In genomic region chr5:141639357-141640050, GRCh38 we compare ENCODE assay signal across 21 cellular contexts. TPM values are rescaled to one million over a fixed set of nuclear protein-coding genes. Genes with fewer than 3 reads are reported as not detected.
DNase-seq lines count a peak whose midpoint lies in the region; ATAC-seq and TF ChIP-seq lines count a peak whose summit lies in the region.
"Had no signal": no experiment of that assay in that cellular context is flagged by ENCODE, and none has a peak within 500 bp of the region (broad histone marks: within the 10 kb centered on the region; RNA-seq: fewer than 3 reads in every experiment).

No MANE protein-coding gene starts in this region.

- no peak for ATAC-seq in activated CD4-positive, alpha-beta T cell treated with anti-CD3 and anti-CD28 coated beads for 36 hours
- ATAC-seq in Panc1, result no peak
- ATAC-seq in activated naive CD8-positive, alpha-beta T cell treated with anti-CD3 and anti-CD28 coated beads, Interleukin-2, amount 10 ng/mL, durations not matched to agents 7 days and 5 days (ENCODE audit: low read depth), result no peak
- no peak for ATAC-seq in naive thymus-derived CD8-positive, alpha-beta T cell
- no peak for ATAC-seq in GM18498 (IDR thresholded peaks at IDR 0.05; ENCODE audit: unreplicated experiment)

- peaks cover 41% of the 10 kb centered on the region for H3K36me3 Mint-ChIP-seq in activated CD4-positive, alpha-beta T cell treated with anti-CD3 and anti-CD28 coated beads for 36 hours (ENCODE audit: low read depth)
- H3K36me3 Mint-ChIP-seq in activated naive CD8-positive, alpha-beta T cell treated with anti-CD3 and anti-CD28 coated beads, Interleukin-2, amount 10 ng/mL, durations not matched to agents 7 days and 5 days, result peaks cover 7% of the 10 kb centered on the region
- H3K36me3 Mint-ChIP-seq in naive thymus-derived CD8-positive, alpha-beta T cell, result peaks cover 0 to 27% (median 3%) of the 10 kb centered on the region in 3 donors

- peak overlapping the region; percentile 37 for H3K27ac Mint-ChIP-seq in activated CD4-positive, alpha-beta T cell treated with anti-CD3 and anti-CD28 coated beads for 36 hours
- no peak overlapping the region for H3K27ac Mint-ChIP-seq in activated naive CD8-positive, alpha-beta T cell treated with anti-CD3 and anti-CD28 coated beads, Interleukin-2, amount 10 ng/mL, durations not matched to agents 7 days and 5 days
- H3K27ac Mint-ChIP-seq in naive thymus-derived CD8-positive, alpha-beta T cell, result peak overlapping the region in 7 of 10 donors; percentile 14 to 90 (median 62)
- H3K27ac Mint-ChIP-seq: HFFc6 had no signal

- H3K4me1 Mint-ChIP-seq in activated CD4-positive, alpha-beta T cell treated with anti-CD3 and anti-CD28 coated beads for 36 hours, result peaks cover 38% of the 10 kb centered on the region
- peaks cover 39% of the 10 kb centered on the region for H3K4me1 Mint-ChIP-seq in activated naive CD8-positive, alpha-beta T cell treated with anti-CD3 and anti-CD28 coated beads, Interleukin-2, amount 10 ng/mL, durations not matched to agents 7 days and 5 days
- H3K4me1 Mint-ChIP-seq in naive thymus-derived CD8-positive, alpha-beta T cell, result peaks cover 15 to 34% (median 28%) of the 10 kb centered on the region in 4 donors

- TSS peak; percentile 60 for BruUV-seq in Panc1 (replicated peaks; lab: Mats Ljungman, UMichigan)

- H3K9me3 Mint-ChIP-seq in activated CD4-positive, alpha-beta T cell treated with anti-CD3 and anti-CD28 coated beads for 36 hours (ENCODE audit: low read depth), result no peaks in the 10 kb centered on the region
- no peaks in the 10 kb centered on the region for H3K9me3 Mint-ChIP-seq in activated naive CD8-positive, alpha-beta T cell treated with anti-CD3 and anti-CD28 coated beads, Interleukin-2, amount 10 ng/mL, durations not matched to agents 7 days and 5 days
- H3K9me3 Mint-ChIP-seq in naive thymus-derived CD8-positive, alpha-beta T cell, result no peaks in the 10 kb centered on the region
- H3K9me3 Mint-ChIP-seq: CD8-positive, alpha-beta memory T cell; HFFc6 had no signal

- H3K36me3 ChIP-seq in Panc1 (ENCODE audit: control insufficient read depth, insufficient read depth, low read length), result no peaks in the 10 kb centered on the region; the same call in 1 of the 2 replicates
- peaks cover 27% of the 10 kb centered on the region for H3K36me3 ChIP-seq in WERI-Rb-1

- H3K4me1 ChIP-seq in Panc1 (ENCODE audit: control insufficient read depth, insufficient read depth, low read length), result peaks cover 15% of the 10 kb centered on the region

- POLR2A ChIA-PET in activated CD4-positive, alpha-beta T cell treated with anti-CD3 and anti-CD28 coated beads for 36 hours (lab: Charles Lee), result no interaction called here
- POLR2A ChIA-PET in Panc1 (lab: Charles Lee), result interaction anchor here (0.6 kb wide), 1 partner anchor 34 kb away, joined by 3 read pairs; no protein-coding TSS in a partner anchor
- POLR2A ChIA-PET in activated naive CD8-positive, alpha-beta T cell treated with anti-CD3 and anti-CD28 coated beads, Interleukin-2, amount 10 ng/mL, durations not matched to agents 7 days and 5 days (lab: Charles Lee), result interaction anchor here (9.6 kb wide), 1 partner anchor 10 kb away, joined by 107 read pairs; the partner anchor contains the start of gene FCHSD1
- POLR2A ChIA-PET in naive thymus-derived CD8-positive, alpha-beta T cell (lab: Charles Lee), result interaction anchor here (6.8 kb wide), 1 partner anchor 10 kb away, joined by 107 read pairs; the partner anchor contains the start of gene FCHSD1

- H3K27me3 ChIP-seq in Panc1 (ENCODE audit: control insufficient read depth, insufficient read depth, low read length), result no peaks in the 10 kb centered on the region
- H3K27me3 ChIP-seq in WERI-Rb-1 (ENCODE audit: insufficient read depth, low read depth, severe bottlenecking), result no peaks in the 10 kb centered on the region
- H3K27me3 ChIP-seq: BLaER1, Peyer's patch had no signal

- in situ Hi-C loops in Panc1 (cut with HindIII; ENCODE audit: low pct_unique_long_range_greater_than_20kb, low sequenced_read_pairs), result no loop called here

- H3K4me3 ChIP-seq in Panc1 (ENCODE audit: low read depth in 2 of 2, low read length in 2 of 2), result no peak overlapping the region
- no peak overlapping the region for H3K4me3 ChIP-seq in WERI-Rb-1 (ENCODE audit: low read depth, low read length)
- H3K4me3 ChIP-seq: BLaER1, Peyer's patch had no signal

- TF ChIP-seq CTCF in Panc1 (IDR thresholded peaks at IDR 0.05) (no peak), WERI-Rb-1 (IDR thresholded peaks at IDR 0.05; ENCODE audit: low read depth, low read length) (no peak)

- H3K27ac ChIP-seq in Panc1 (ENCODE audit: low read length) (no peak overlapping the region), WERI-Rb-1 (no peak overlapping the region; the same call in 1 of the 2 replicates)
- H3K27ac ChIP-seq: BLaER1, Peyer's patch had no signal

- CTCF ChIA-PET in activated CD4-positive, alpha-beta T cell treated with anti-CD3 and anti-CD28 coated beads for 36 hours (lab: Charles Lee), result interaction anchor here (0.6 to 4.6 kb wide), 5 partner anchors 9 to 81 kb away, joined by 4 to 25 read pairs (median 14); no protein-coding TSS in a partner anchor
- CTCF ChIA-PET in Panc1 (lab: Charles Lee), result interaction anchor here (0.8 kb wide), 1 partner anchor 47 kb away, joined by 6 read pairs; no protein-coding TSS in a partner anchor

- H3K4me3 Mint-ChIP-seq in activated CD4-positive, alpha-beta T cell treated with anti-CD3 and anti-CD28 coated beads for 36 hours, result no peak overlapping the region
- peak overlapping the region; percentile 13 for H3K4me3 Mint-ChIP-seq in activated naive CD8-positive, alpha-beta T cell treated with anti-CD3 and anti-CD28 coated beads, Interleukin-2, amount 10 ng/mL, durations not matched to agents 7 days and 5 days
- H3K4me3 Mint-ChIP-seq in naive thymus-derived CD8-positive, alpha-beta T cell, result no peak overlapping the region

- no peak for DNase-seq in activated CD4-positive, alpha-beta T cell treated with anti-CD3 and anti-CD28 coated beads for 36 hours
- no peak for DNase-seq in activated CD4-positive, alpha-beta T cell treated with anti-CD3 and anti-CD28 coated beads, Interleukin-2, amount 50 U/mL, for 4 hours
- no peak for DNase-seq in Panc1 (ENCODE audit: low read depth, low spot score)
- no peak for DNase-seq in activated naive CD8-positive, alpha-beta T cell treated with anti-CD3 and anti-CD28 coated beads, Interleukin-2, amount 10 ng/mL, durations not matched to agents 7 days and 5 days
- no peak for DNase-seq in naive thymus-derived CD8-positive, alpha-beta T cell
- no peak for DNase-seq in WERI-Rb-1
- DNase-seq in AG20443 (ENCODE audit: low spot score), result no peak
- DNase-seq: CD8-positive, alpha-beta memory T cell; DMS79; GOT3; HFFc6; KBM-7; MV-4-11; NCI-H1436; NCI-H2029; NCI-H2171 treated with DMSO at 0.1 percent for 48 hours; NCI-H510A; Peyer's patch; SHP77 had no signal

- H3K9me3 ChIP-seq in Panc1 (ENCODE audit: control insufficient read depth, insufficient read depth, low read depth, low read length), result no peaks in the 10 kb centered on the region
- no peaks in the 10 kb centered on the region for H3K9me3 ChIP-seq in WERI-Rb-1 (ENCODE audit: severe bottlenecking)
- H3K9me3 ChIP-seq: BLaER1, Peyer's patch had no signal

- H3K27me3 Mint-ChIP-seq in activated CD4-positive, alpha-beta T cell treated with anti-CD3 and anti-CD28 coated beads for 36 hours, result no peaks in the 10 kb centered on the region
- H3K27me3 Mint-ChIP-seq in activated naive CD8-positive, alpha-beta T cell treated with anti-CD3 and anti-CD28 coated beads, Interleukin-2, amount 10 ng/mL, durations not matched to agents 7 days and 5 days, result no peaks in the 10 kb centered on the region
- no peaks in the 10 kb centered on the region for H3K27me3 Mint-ChIP-seq in naive thymus-derived CD8-positive, alpha-beta T cell
- H3K27me3 Mint-ChIP-seq: CD8-positive, alpha-beta memory T cell had no signal

- intact Hi-C loops in activated CD4-positive, alpha-beta T cell treated with anti-CD3 and anti-CD28 coated beads for 36 hours (cut with DNase I, micrococcal nuclease), result loop anchor here in 1 of 2 experiments (5.0 kb wide), 1 partner anchor 317 kb away; the partner anchor contains the start of gene TAF7
- intact Hi-C loops in Panc1 (cut with micrococcal nuclease; ENCODE audit: unreplicated experiment), result no loop called here

RNA-seq across cellular contexts. Expression of gene RELL2, which starts 2.7 kb away (rescaled TPM):
- total RNA-seq in activated CD4-positive, alpha-beta T cell treated with anti-CD3 and anti-CD28 coated beads for 36 hours, result 10 to 100 TPM; 24.3 to 27.8 TPM
- 13.3 TPM for total RNA-seq in Panc1 (2021; ENCODE audit: unreplicated experiment)
- polyA plus RNA-seq in Panc1 (2012; ENCODE audit: insufficient read length), result 18.5 TPM
- total RNA-seq in activated naive CD8-positive, alpha-beta T cell treated with anti-CD3 and anti-CD28 coated beads, Interleukin-2, amount 10 ng/mL, durations not matched to agents 7 days and 5 days, result 10 to 100 TPM; 31.4 to 31.6 TPM
- total RNA-seq in naive thymus-derived CD8-positive, alpha-beta T cell, result 10 to 100 TPM; 22.3 to 23.9 TPM
- 1 to 10 TPM; 2.6 to 3.9 (median 3.4) TPM for polyA plus RNA-seq in naive thymus-derived CD8-positive, alpha-beta T cell

RNA-seq across cellular contexts. Expression of gene HDAC3, which starts 2.9 kb away (rescaled TPM):
- 10 to 100 TPM; 85.9 to 88.6 TPM for total RNA-seq in activated CD4-positive, alpha-beta T cell treated with anti-CD3 and anti-CD28 coated beads for 36 hours
- 75.5 TPM for total RNA-seq in Panc1 (2021; ENCODE audit: unreplicated experiment)
- 69.6 TPM for polyA plus RNA-seq in Panc1 (2012; ENCODE audit: insufficient read length)
- total RNA-seq in activated naive CD8-positive, alpha-beta T cell treated with anti-CD3 and anti-CD28 coated beads, Interleukin-2, amount 10 ng/mL, durations not matched to agents 7 days and 5 days, result 10 to 100 TPM; 85.8 to 89.6 TPM
- 10 to 100 TPM; 71.1 to 81.6 TPM for total RNA-seq in naive thymus-derived CD8-positive, alpha-beta T cell
- 100 to 1,000 TPM in 1 of 3 donors, 10 to 100 TPM in 2; 85.7 to 100 (median 91.7) TPM for polyA plus RNA-seq in naive thymus-derived CD8-positive, alpha-beta T cell

RNA-seq across cellular contexts. Expression of gene FCHSD1, which starts 11.7 kb away (rescaled TPM):
- 10 to 100 TPM; 28.2 to 32.9 TPM for total RNA-seq in activated CD4-positive, alpha-beta T cell treated with anti-CD3 and anti-CD28 coated beads for 36 hours
- total RNA-seq in Panc1 (2021; ENCODE audit: unreplicated experiment), result 32.8 TPM
- polyA plus RNA-seq in Panc1 (2012; ENCODE audit: insufficient read length), result 30.6 TPM
- 10 to 100 TPM; 98.3 to 99.1 TPM for total RNA-seq in activated naive CD8-positive, alpha-beta T cell treated with anti-CD3 and anti-CD28 coated beads, Interleukin-2, amount 10 ng/mL, durations not matched to agents 7 days and 5 days
- 100 to 1,000 TPM; 110 to 115 TPM for total RNA-seq in naive thymus-derived CD8-positive, alpha-beta T cell
- polyA plus RNA-seq in naive thymus-derived CD8-positive, alpha-beta T cell, result 1 to 10 TPM; 8.8 to 9.4 (median 9.3) TPM

RNA-seq across cellular contexts. Expression of gene DIAPH1, which starts 20.7 kb away (rescaled TPM):
- 100 to 1,000 TPM; 185 to 212 TPM for total RNA-seq in activated CD4-positive, alpha-beta T cell treated with anti-CD3 and anti-CD28 coated beads for 36 hours
- 155 TPM for total RNA-seq in Panc1 (2021; ENCODE audit: unreplicated experiment)
- polyA plus RNA-seq in Panc1 (2012; ENCODE audit: insufficient read length), result 70.5 TPM
- total RNA-seq in activated naive CD8-positive, alpha-beta T cell treated with anti-CD3 and anti-CD28 coated beads, Interleukin-2, amount 10 ng/mL, durations not matched to agents 7 days and 5 days, result 100 to 1,000 TPM; 244 to 256 TPM
- 100 to 1,000 TPM; 171 to 183 TPM for total RNA-seq in naive thymus-derived CD8-positive, alpha-beta T cell
- 100 to 1,000 TPM in 1 of 3 donors, 10 to 100 TPM in 2; 87.4 to 105 (median 92.9) TPM for polyA plus RNA-seq in naive thymus-derived CD8-positive, alpha-beta T cell

RNA-seq across cellular contexts. Expression of gene ARAP3, which starts 42.5 kb away (rescaled TPM):
- 1 to 10 TPM; 3.2 TPM for total RNA-seq in activated CD4-positive, alpha-beta T cell treated with anti-CD3 and anti-CD28 coated beads for 36 hours
- total RNA-seq in Panc1 (2021; ENCODE audit: unreplicated experiment), result 2.5 TPM
- 3.3 TPM for polyA plus RNA-seq in Panc1 (2012; ENCODE audit: insufficient read length)
- 10 to 100 TPM; 17.0 to 17.9 TPM for total RNA-seq in activated naive CD8-positive, alpha-beta T cell treated with anti-CD3 and anti-CD28 coated beads, Interleukin-2, amount 10 ng/mL, durations not matched to agents 7 days and 5 days
- 10 to 100 TPM; 38.2 to 41.4 TPM for total RNA-seq in naive thymus-derived CD8-positive, alpha-beta T cell
- polyA plus RNA-seq in naive thymus-derived CD8-positive, alpha-beta T cell, result not detected
